10 cellular contexts compared by ENCODE assay signal in genomic region chr2:238895901-238896600, GRCh38. TPM values are rescaled to one million over a fixed set of nuclear protein-coding genes. Genes with fewer than 3 reads are reported as not detected.
A peak's percentile ranks its signal among the peaks of the same experiment; 100 is the strongest.
DNase-seq lines count a peak whose midpoint lies in the region; ATAC-seq, FAIRE-seq and TF ChIP-seq lines count a peak whose summit lies in the region.
"Had no signal": no experiment of that assay in that cellular context is flagged by ENCODE, and none has a peak within 500 bp of the region (broad histone marks: within the 10 kb centered on the region; RNA-seq: fewer than 3 reads in every experiment).

No MANE protein-coding gene starts in this region.

- no peaks in the 10 kb centered on the region for H3K36me3 Mint-ChIP-seq in endodermal cell (ENCODE audit: low read depth)
- no peaks in the 10 kb centered on the region for H3K36me3 Mint-ChIP-seq in activated naive CD4-positive, alpha-beta T cell treated with anti-CD3 and anti-CD28 coated beads, Interleukin-2, amount 10 ng/mL, durations not matched to agents 7 days and 5 days

- CTCF ChIA-PET in activated naive CD4-positive, alpha-beta T cell treated with anti-CD3 and anti-CD28 coated beads, Interleukin-2, amount 10 ng/mL, durations not matched to agents 7 days and 5 days (lab: Charles Lee) = no interaction called here

- H3K27me3 ChIP-seq in endodermal cell (ENCODE audit: control insufficient read depth, insufficient read depth, low read length, poor library complexity, severe bottlenecking) (no peaks in the 10 kb centered on the region), tibial artery (no peaks in the 10 kb centered on the region)

- H3K27ac Mint-ChIP-seq in endodermal cell = peak overlapping the region; percentile 55
- H3K27ac Mint-ChIP-seq in activated naive CD4-positive, alpha-beta T cell treated with anti-CD3 and anti-CD28 coated beads, Interleukin-2, amount 10 ng/mL, durations not matched to agents 7 days and 5 days = no peak overlapping the region
- H3K27ac Mint-ChIP-seq: activated T-cell treated with anti-CD3 and anti-CD28 coated beads, Interleukin-2, amount 50 U/mL, for 72 hours had no signal

- H3K27me3 Mint-ChIP-seq in endodermal cell (ENCODE audit: insufficient read depth) = no peaks in the 10 kb centered on the region
- H3K27me3 Mint-ChIP-seq in activated naive CD4-positive, alpha-beta T cell treated with anti-CD3 and anti-CD28 coated beads, Interleukin-2, amount 10 ng/mL, durations not matched to agents 7 days and 5 days = peaks cover 11% of the 10 kb centered on the region

- H3K4me3 Mint-ChIP-seq in endodermal cell = no peak overlapping the region
- no peak overlapping the region for H3K4me3 Mint-ChIP-seq in activated naive CD4-positive, alpha-beta T cell treated with anti-CD3 and anti-CD28 coated beads, Interleukin-2, amount 10 ng/mL, durations not matched to agents 7 days and 5 days
- H3K4me3 Mint-ChIP-seq: activated T-cell treated with anti-CD3 and anti-CD28 coated beads, Interleukin-2, amount 50 U/mL, for 72 hours had no signal

- H3K36me3 ChIP-seq in endodermal cell (ENCODE audit: control insufficient read depth, insufficient read depth, low read length) (no peaks in the 10 kb centered on the region), tibial artery (no peaks in the 10 kb centered on the region)

- TF ChIP-seq CTCF in endodermal cell (conservative IDR thresholded peaks at IDR 0.05) (no peak), lower leg skin (IDR thresholded peaks at IDR 0.05) (no peak), tibial artery (IDR thresholded peaks at IDR 0.05) (no peak)

- WGBS in endodermal cell (ENCODE audit: insufficient coverage in 1 of 2, insufficient read length in 1 of 2), 2 experiments = 42 to 50% methylated on average over 15 to 27 of the region's 27 CpGs
- 35 to 51% methylated on average over 27 of the region's 27 CpGs for WGBS in lower leg skin, 2 donors

- H3K27ac ChIP-seq in endodermal cell (ENCODE audit: low read depth, low read length) (no peak overlapping the region), tibial artery (peak overlapping the region; percentile 50 to 65)

- H3K9me3 ChIP-seq in endodermal cell (ENCODE audit: control insufficient read depth, low read length) = no peaks in the 10 kb centered on the region
- H3K9me3 ChIP-seq in tibial artery = no peaks in the 10 kb centered on the region

- no peak for ATAC-seq in GM19035 (IDR thresholded peaks at IDR 0.05; ENCODE audit: unreplicated experiment)
- no peak for ATAC-seq in GM19397 (IDR thresholded peaks at IDR 0.05; ENCODE audit: unreplicated experiment)
- ATAC-seq: activated T-cell treated with anti-CD3 and anti-CD28 coated beads, Interleukin-2, amount 50 U/mL, for 72 hours had no signal

- DNase-seq in HTR-8/SVneo (ENCODE audit: insufficient read length, low spot score) (peak; percentile 86), endodermal cell (peak; percentile 95), lower leg skin (ENCODE audit: low spot score in 2 of 2) (peak; percentile 62 to 91), tibial artery (peak; percentile 82 to 91), NCI-H2029 (lab: John Stamatoyannopoulos, UW) (no peak)
- DNase-seq in activated naive CD4-positive, alpha-beta T cell treated with anti-CD3 and anti-CD28 coated beads, Interleukin-2, amount 10 ng/mL, durations not matched to agents 7 days and 5 days = no peak
- DNase-seq: activated T-cell treated with anti-CD3 and anti-CD28 coated beads, Interleukin-2, amount 50 U/mL, for 72 hours had no signal

- no peaks in the 10 kb centered on the region for H3K9me3 Mint-ChIP-seq in endodermal cell
- no peaks in the 10 kb centered on the region for H3K9me3 Mint-ChIP-seq in activated naive CD4-positive, alpha-beta T cell treated with anti-CD3 and anti-CD28 coated beads, Interleukin-2, amount 10 ng/mL, durations not matched to agents 7 days and 5 days
- H3K9me3 Mint-ChIP-seq: activated T-cell treated with anti-CD3 and anti-CD28 coated beads, Interleukin-2, amount 50 U/mL, for 72 hours had no signal

- intact Hi-C loops in lower leg skin (cut with DNase I; ENCODE audit: low total_unique reads) = loop anchor here (2.0 kb wide), 1 partner anchor 37 kb away; no protein-coding TSS in a partner anchor
- intact Hi-C loops in tibial artery (cut with DNase I; ENCODE audit: low total_unique reads) = no loop called here

- FAIRE-seq in HTR-8/SVneo (lab: Jason Lieb, UNC) = no peak
- FAIRE-seq: GM18507 had no signal

- peaks cover 14% of the 10 kb centered on the region for H3K4me1 Mint-ChIP-seq in endodermal cell
- H3K4me1 Mint-ChIP-seq in activated naive CD4-positive, alpha-beta T cell treated with anti-CD3 and anti-CD28 coated beads, Interleukin-2, amount 10 ng/mL, durations not matched to agents 7 days and 5 days = no peaks in the 10 kb centered on the region

- no peak overlapping the region for H3K4me3 ChIP-seq in endodermal cell (ENCODE audit: low read length)
- no peak overlapping the region for H3K4me3 ChIP-seq in lower leg skin (ENCODE audit: low read depth, poor library complexity, severe bottlenecking)
- H3K4me3 ChIP-seq in tibial artery = peak overlapping the region in 1 of 2 donors; percentile 19

- no peaks in the 10 kb centered on the region for H3K4me1 ChIP-seq in endodermal cell (ENCODE audit: control insufficient read depth, insufficient read depth, low read length)
- peaks cover 0 to 28% (median 18%) of the 10 kb centered on the region in 4 donors for H3K4me1 ChIP-seq in tibial artery

- TF ChIP-seq POLR2A in lower leg skin (IDR thresholded peaks at IDR 0.05) = no peak

- no peak overlapping the region for H3K9ac ChIP-seq in endodermal cell (ENCODE audit: extremely low read depth, low read length, poor library complexity, severe bottlenecking)

RNA-seq across cellular contexts. Expression of gene TWIST2, which starts 48.2 kb away (rescaled TPM):
- total RNA-seq in endodermal cell (1 to 10 TPM in 1 of 2 donors, not detected in 1; 1.9 TPM), lower leg skin (10 to 100 TPM; 36.5 to 47.8 (median 38.5) TPM)
- polyA plus RNA-seq in endodermal cell (2013, experiment 1 of 2) = 1.3 TPM
- 0.83 TPM for polyA plus RNA-seq in endodermal cell (2013, experiment 2 of 2)
- total RNA-seq: activated T-cell treated with anti-CD3 and anti-CD28 coated beads, Interleukin-2, amount 50 U/mL, for 72 hours had no signal

Comparison
In these comparisons a context has a peak if more than half of its experiments do, and no peak if none do; other contexts are left out.
1. DNase-seq: peak in HTR-8/SVneo (single experiment), endodermal cell (single experiment), lower leg skin (2 of 2) and tibial artery (2 of 2); none in activated naive CD4-positive, alpha-beta T cell treated with anti-CD3 and anti-CD28 coated beads, Interleukin-2, amount 10 ng/mL, durations not matched to agents 7 days and 5 days (single experiment) and NCI-H2029 (single experiment).
2. RNA of gene TWIST2, which starts 48.2 kb away (total RNA-seq): 36.5 to 47.8 TPM in lower leg skin; 1.9 TPM in endodermal cell; every median in the first group is over 10 times any median in the second.